In genomic region chr17:73203135-73203787, GRCh38 we compare ENCODE assay signal across 10 cellular contexts. TPM values are rescaled to one million over a fixed set of nuclear protein-coding genes. Genes with fewer than 3 reads are reported as not detected.
DNase-seq lines count a peak whose midpoint lies in the region; ATAC-seq and TF ChIP-seq lines count a peak whose summit lies in the region.
"Had no signal": no experiment of that assay in that cellular context is flagged by ENCODE, and none has a peak within 500 bp of the region (broad histone marks: within the 10 kb centered on the region; RNA-seq: fewer than 3 reads in every experiment).

No MANE protein-coding gene starts in this region.

- ATAC-seq in effector memory CD8-positive, alpha-beta T cell (replicated peaks), result peak; percentile 19
- no peak for ATAC-seq in natural killer cell treated with Interleukin-12 subunit alpha and Interleukin-12 subunit beta and Interleukin-15 and Interleukin-18, amount 100 ng/mL, for 72 hours
- ATAC-seq in GM19328 (IDR thresholded peaks at IDR 0.05; ENCODE audit: unreplicated experiment) (no peak), GM18858 (IDR thresholded peaks at IDR 0.05; ENCODE audit: unreplicated experiment) (no peak)

- no peaks in the 10 kb centered on the region for H3K9me3 Mint-ChIP-seq in Caco-2 (ENCODE audit: unreplicated experiment)
- no peaks in the 10 kb centered on the region for H3K9me3 Mint-ChIP-seq in effector memory CD8-positive, alpha-beta T cell
- H3K9me3 Mint-ChIP-seq in natural killer cell treated with Interleukin-12 subunit alpha and Interleukin-12 subunit beta and Interleukin-15 and Interleukin-18, amount 100 ng/mL, for 72 hours, result no peaks in the 10 kb centered on the region

- TF ChIP-seq CTCF in Caco-2 (IDR thresholded peaks at IDR 0.05; ENCODE audit: insufficient read depth in 1 of 2, low read depth in 1 of 2, low read length in 1 of 2, severe bottlenecking in 1 of 2, unreplicated experiment in 1 of 2) (no peak), BE2C (IDR thresholded peaks at IDR 0.05; ENCODE audit: low read depth, low read length) (no peak)

- H3K4me1 Mint-ChIP-seq in Caco-2 (ENCODE audit: low read depth, unreplicated experiment), result no peaks in the 10 kb centered on the region
- H3K4me1 Mint-ChIP-seq in effector memory CD8-positive, alpha-beta T cell (ENCODE audit: low read depth in 2 of 2), result peaks cover 14 to 15% of the 10 kb centered on the region in 2 donors
- peaks cover 15% of the 10 kb centered on the region in 2 donors for H3K4me1 Mint-ChIP-seq in natural killer cell treated with Interleukin-12 subunit alpha and Interleukin-12 subunit beta and Interleukin-15 and Interleukin-18, amount 100 ng/mL, for 72 hours (ENCODE audit: low read depth in 2 of 2)

- POLR2A ChIA-PET in Caco-2 (lab: Charles Lee), result no interaction called here

- intact Hi-C loops in Caco-2 (cut with micrococcal nuclease; ENCODE audit: unreplicated experiment), result loop anchor here (1.0 kb wide), 1 partner anchor 10 kb away; the partner anchor contains the start of gene COG1

- H3K27ac Mint-ChIP-seq in Caco-2 (ENCODE audit: unreplicated experiment), result no peak overlapping the region
- H3K27ac Mint-ChIP-seq in effector memory CD8-positive, alpha-beta T cell, result peak overlapping the region; percentile 68 to 91
- peak overlapping the region; percentile 64 to 78 for H3K27ac Mint-ChIP-seq in natural killer cell treated with Interleukin-12 subunit alpha and Interleukin-12 subunit beta and Interleukin-15 and Interleukin-18, amount 100 ng/mL, for 72 hours

- no peak overlapping the region for H3K4me3 ChIP-seq in Caco-2 (ENCODE audit: low read depth, low read length)
- H3K4me3 ChIP-seq in BE2C (ENCODE audit: low read depth, low read length), result no peak overlapping the region

- DNase-seq in Caco-2, result peak; percentile 28 to 57
- peak; percentile 41 for DNase-seq in NCI-H2029 treated with DMSO at 0.1 percent for 48 hours (lab: John Stamatoyannopoulos, UW)
- DNase-seq in effector memory CD8-positive, alpha-beta T cell, result no peak
- DNase-seq in natural killer cell treated with Interleukin-12 subunit alpha and Interleukin-12 subunit beta and Interleukin-15 and Interleukin-18, amount 100 ng/mL, for 72 hours (ENCODE audit: low spot score), result peak; percentile 35
- no peak for DNase-seq in BE2C
- DNase-seq in NCI-H82 treated with DMSO at 0.1 percent for 48 hours (lab: John Stamatoyannopoulos, UW; ENCODE audit: unreplicated experiment), result no peak
- DNase-seq: kidney, NCI-H524 treated with DMSO at 0.1 percent for 48 hours had no signal

- H3K27me3 Mint-ChIP-seq in Caco-2 (ENCODE audit: insufficient read depth, unreplicated experiment), result no peaks in the 10 kb centered on the region
- H3K27me3 Mint-ChIP-seq in effector memory CD8-positive, alpha-beta T cell, result no peaks in the 10 kb centered on the region
- H3K27me3 Mint-ChIP-seq in natural killer cell treated with Interleukin-12 subunit alpha and Interleukin-12 subunit beta and Interleukin-15 and Interleukin-18, amount 100 ng/mL, for 72 hours, result no peaks in the 10 kb centered on the region

- H3K9me3 ChIP-seq in Caco-2, result no peaks in the 10 kb centered on the region
- no peaks in the 10 kb centered on the region for H3K9me3 ChIP-seq in BE2C

- CTCF ChIA-PET in Caco-2 (lab: Charles Lee), result interaction anchor here (0.8 to 1.9 kb wide), 2 partner anchors 28 to 217 kb away, joined by 3 to 7 read pairs; a partner anchor contains a TSS

- H3K4me3 Mint-ChIP-seq in Caco-2 (ENCODE audit: unreplicated experiment), result no peak overlapping the region
- H3K4me3 Mint-ChIP-seq in effector memory CD8-positive, alpha-beta T cell, result no peak overlapping the region
- no peak overlapping the region for H3K4me3 Mint-ChIP-seq in natural killer cell treated with Interleukin-12 subunit alpha and Interleukin-12 subunit beta and Interleukin-15 and Interleukin-18, amount 100 ng/mL, for 72 hours

- H3K4me1 ChIP-seq in Caco-2 (peaks cover 13% of the 10 kb centered on the region), BE2C (no peaks in the 10 kb centered on the region; the same call in none of the 2 replicates)

- H3K36me3 Mint-ChIP-seq in Caco-2 (ENCODE audit: insufficient read depth, unreplicated experiment), result peaks cover 98% of the 10 kb centered on the region
- H3K36me3 Mint-ChIP-seq in effector memory CD8-positive, alpha-beta T cell (ENCODE audit: insufficient read depth), result peaks cover 87% of the 10 kb centered on the region
- peaks cover 29% of the 10 kb centered on the region for H3K36me3 Mint-ChIP-seq in natural killer cell treated with Interleukin-12 subunit alpha and Interleukin-12 subunit beta and Interleukin-15 and Interleukin-18, amount 100 ng/mL, for 72 hours

- peaks cover 15% of the 10 kb centered on the region for H3K36me3 ChIP-seq in Caco-2 (ENCODE audit: control insufficient read depth, insufficient read depth, low read length)
- peaks cover 88% of the 10 kb centered on the region for H3K36me3 ChIP-seq in BE2C

- no peaks in the 10 kb centered on the region for H3K27me3 ChIP-seq in Caco-2 (replicated peaks; ENCODE audit: control insufficient read depth, insufficient read depth, low read length)
- no peaks in the 10 kb centered on the region for H3K27me3 ChIP-seq in BE2C

- BruUV-seq in Caco-2 (replicated peaks; lab: Mats Ljungman, UMichigan), result no TSS peak

RNA-seq across cellular contexts. Expression of gene COG1, which starts 10.4 kb away (rescaled TPM):
- 36.8 and 37.3 TPM in 2 replicates for total RNA-seq in Caco-2 (2022)
- total RNA-seq in natural killer cell treated with Interleukin-12 subunit alpha and Interleukin-12 subunit beta and Interleukin-15 and Interleukin-18, amount 100 ng/mL, for 72 hours, result 10 to 100 TPM; 27.4 to 28.0 TPM
- polyA plus RNA-seq in BE2C (2012; ENCODE audit: insufficient read depth, insufficient read length, low read depth), result 116 TPM

RNA-seq across cellular contexts. Expression of gene SSTR2, which starts 38.5 kb away (rescaled TPM):
- 0.14 and 0.32 TPM in 2 replicates for total RNA-seq in Caco-2 (2022)
- total RNA-seq in natural killer cell treated with Interleukin-12 subunit alpha and Interleukin-12 subunit beta and Interleukin-15 and Interleukin-18, amount 100 ng/mL, for 72 hours, result not detected
- 4.8 TPM for polyA plus RNA-seq in BE2C (2012; ENCODE audit: insufficient read depth, insufficient read length, low read depth)

RNA-seq across cellular contexts. Expression of gene CPSF4L, which starts 58.4 kb away (rescaled TPM):
- total RNA-seq in Caco-2 (2022), result not detected in 2 replicates
- total RNA-seq in natural killer cell treated with Interleukin-12 subunit alpha and Interleukin-12 subunit beta and Interleukin-15 and Interleukin-18, amount 100 ng/mL, for 72 hours, result not detected
- not detected for polyA plus RNA-seq in BE2C (2012; ENCODE audit: insufficient read depth, insufficient read length, low read depth)
- total RNA-seq: kidney had no signal

Comparison
In these comparisons a context has a peak if more than half of its experiments do, and no peak if none do; other contexts are left out.
1. DNase-seq: peak in Caco-2 (2 of 2), NCI-H2029 treated with DMSO at 0.1 percent for 48 hours (single experiment) and natural killer cell treated with Interleukin-12 subunit alpha and Interleukin-12 subunit beta and Interleukin-15 and Interleukin-18, amount 100 ng/mL, for 72 hours (single experiment); none in effector memory CD8-positive, alpha-beta T cell (0 of 3), BE2C (single experiment) and NCI-H82 treated with DMSO at 0.1 percent for 48 hours (single experiment).